ENCODE assay signal across 19 cellular contexts in the genomic region with DNA sequence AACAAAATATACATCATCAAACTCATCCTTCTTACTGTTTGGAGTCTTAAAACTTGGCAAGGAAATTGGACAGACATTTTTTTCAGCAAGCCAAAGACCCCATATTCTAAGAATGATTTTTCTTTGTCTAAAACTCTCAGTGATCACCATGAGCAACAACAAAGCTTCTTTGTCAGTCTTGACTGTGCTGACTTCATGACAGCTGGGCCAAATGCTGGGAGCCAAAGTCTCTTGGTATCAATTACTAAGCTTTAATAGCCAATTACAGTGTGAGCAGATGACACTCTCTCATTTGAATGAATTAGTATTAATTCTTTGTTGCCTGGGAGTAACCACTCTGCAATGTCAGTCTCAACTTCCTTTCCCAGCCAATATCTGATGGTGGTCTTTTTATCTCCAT. TPM values are rescaled to one million over a fixed set of nuclear protein-coding genes. Genes with fewer than 3 reads are reported as not detected.
DNase-seq lines count a peak whose midpoint lies in the region; ATAC-seq and TF ChIP-seq lines count a peak whose summit lies in the region.
"Had no signal": no experiment of that assay in that cellular context is flagged by ENCODE, and none has a peak within 500 bp of the region (broad histone marks: within the 10 kb centered on the region; RNA-seq: fewer than 3 reads in every experiment).

No MANE protein-coding gene starts in this region.

- no peak overlapping the region for H3K4me3 ChIP-seq in lower lobe of right lung
- H3K4me3 ChIP-seq: esophagus squamous epithelium, GM23248, pancreas, skin epidermis, suprapubic skin had no signal

- no peaks in the 10 kb centered on the region for H3K36me3 ChIP-seq in lower lobe of right lung
- H3K36me3 ChIP-seq: esophagus squamous epithelium, pancreas, suprapubic skin had no signal

- no peaks in the 10 kb centered on the region for H3K27me3 ChIP-seq in lower lobe of right lung (ENCODE audit: low read depth)
- H3K27me3 ChIP-seq: esophagus squamous epithelium, pancreas, suprapubic skin had no signal

- no peak for ATAC-seq in GM21619 (IDR thresholded peaks at IDR 0.05; ENCODE audit: unreplicated experiment)
- no peak for ATAC-seq in lower lobe of right lung
- ATAC-seq: activated naive CD8-positive, alpha-beta T cell treated with anti-CD3 and anti-CD28 coated beads, Interleukin-2, amount 50 U/mL, for 24 hours; activated T-helper 17 cell treated with anti-CD3 and anti-CD28 coated beads, Interleukin-2, amount 50 U/mL, for 72 hours; pancreas; T-helper 17 cell had no signal

- no peaks in the 10 kb centered on the region for H3K9me3 ChIP-seq in lower lobe of right lung
- H3K9me3 ChIP-seq: esophagus squamous epithelium, pancreas, suprapubic skin had no signal

- intact Hi-C loops in lower lobe of right lung (cut with DNase I), result no loop called here

- no peak overlapping the region for H3K27ac ChIP-seq in lower lobe of right lung
- H3K27ac ChIP-seq: esophagus squamous epithelium, GM23248, pancreas, skin epidermis, suprapubic skin had no signal

- peaks cover 13% of the 10 kb centered on the region for H3K4me1 ChIP-seq in lower lobe of right lung
- H3K4me1 ChIP-seq: pancreas, suprapubic skin had no signal

- TF ChIP-seq CTCF in lower lobe of right lung (IDR thresholded peaks at IDR 0.05), result no peak

- DNase-seq in DMS 273 (lab: John Stamatoyannopoulos, UW; ENCODE audit: unreplicated experiment), result peak; percentile 81
- peak; percentile 88 to 97 for DNase-seq in NCI-H524 (lab: John Stamatoyannopoulos, UW)
- DNase-seq in foreskin melanocyte, result peak; percentile 81
- peak in 36 of 56 donors; percentile 1 to 71 (median 28) for DNase-seq in nucleus accumbens (lab: John Stamatoyannopoulos, UW)
- no peak for DNase-seq in NOMO-1 (lab: John Stamatoyannopoulos, UW; ENCODE audit: unreplicated experiment in 2 of 2)
- no peak for DNase-seq in lower lobe of right lung
- DNase-seq: activated CD4-positive, CD25-positive, alpha-beta regulatory T cell; activated naive CD8-positive, alpha-beta T cell treated with anti-CD3 and anti-CD28 coated beads, Interleukin-2, amount 50 U/mL, for 24 hours; COR-L47; esophagus squamous epithelium; GM23248; NCI-H2029 treated with DMSO at 0.1 percent for 48 hours; pancreas; stimulated activated CD4-positive, alpha-beta T cell treated with anti-CD3 and anti-CD28 coated beads, Interleukin-4, amount 100 ng/mL, for 24 hours; T-helper 17 cell had no signal

RNA-seq across cellular contexts. Expression of gene GK5, which starts 48.1 kb away (rescaled TPM):
- 13.5 TPM for total RNA-seq in lower lobe of right lung

Comparison
In these comparisons a context has a peak if more than half of its experiments do, and no peak if none do; other contexts are left out.
1. DNase-seq: peak in DMS 273 (single experiment), NCI-H524 (2 of 2), foreskin melanocyte (single experiment) and nucleus accumbens (36 of 56); none in NOMO-1 (0 of 2) and lower lobe of right lung (single experiment).